ENCODE assay signal across 28 cellular contexts in the genomic region with DNA sequence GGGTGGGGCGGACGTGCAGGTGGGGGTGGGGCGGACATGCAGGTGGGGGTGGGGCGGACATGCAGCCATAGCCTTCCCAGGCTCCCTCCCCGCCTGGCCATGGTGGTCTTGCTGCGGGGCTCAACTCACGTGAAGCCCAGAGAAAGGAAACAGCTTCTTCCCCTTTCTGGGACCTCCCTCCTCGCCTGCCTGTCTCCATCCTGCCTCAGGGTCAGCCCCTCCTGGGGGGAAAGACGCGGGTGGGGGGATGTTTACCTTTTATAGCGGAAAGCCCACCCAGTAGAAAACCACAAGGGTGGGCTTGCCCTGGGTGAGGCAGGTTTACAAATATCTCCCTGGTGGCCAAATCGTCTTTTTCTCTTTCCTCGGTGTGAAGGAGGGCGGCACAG.
"Had no signal": no experiment of that assay in that cellular context is flagged by ENCODE, and none has a peak within 500 bp of the region (broad histone marks: within the 10 kb centered on the region; RNA-seq: fewer than 3 reads in every experiment).

No MANE protein-coding gene starts in this region.

- H3K27me3 ChIP-seq: heart left ventricle, left lung, neural progenitor cell, ovary, right atrium auricular region, tibial artery, upper lobe of right lung had no signal

- H3K9ac ChIP-seq: neural progenitor cell had no signal

- ATAC-seq: heart left ventricle; left colon; left lung; lower lobe of right lung; natural killer cell; sciatic nerve; stimulated activated effector memory CD8-positive, alpha-beta T cell treated with anti-CD3 and anti-CD28 coated beads, Interleukin-12 subunit alpha, Interleukin-12 subunit beta, amount 100 ng/mL, for 72 hours; upper lobe of right lung had no signal

- DNase-seq: glutamatergic neuron; hippocampal formation; kidney; left colon; left lung; lower lobe of right lung; mammary epithelial cell; mesenchymal stem cell; naive B cell; natural killer cell; nephron progenitor cell; ovary; stimulated activated CD4-positive, alpha-beta T cell treated with anti-CD3 and anti-CD28 coated beads, Interleukin-12 subunit alpha, Interleukin-12 subunit beta, amount 100 ng/mL, for 4 hours; stimulated activated CD4-positive, alpha-beta T cell treated with anti-CD3 and anti-CD28 coated beads, Interleukin-15, amount 100 ng/mL, for 24 hours; stimulated activated CD4-positive, alpha-beta T cell treated with anti-CD3 and anti-CD28 coated beads, Interleukin-2, amount 100 ng/mL, for 24 hours; stimulated activated CD4-positive, alpha-beta T cell treated with anti-CD3 and anti-CD28 coated beads, Interleukin-4, amount 100 ng/mL, for 24 hours; stimulated activated naive CD4-positive, alpha-beta T cell; tibial artery; trophoblast cell; upper lobe of right lung had no signal

- H2AFZ ChIP-seq: neural progenitor cell had no signal

- H3K4me2 ChIP-seq: neural progenitor cell had no signal

- H3K36me3 ChIP-seq: heart left ventricle, left lung, lower lobe of right lung, neural progenitor cell, ovary, right atrium auricular region, suprapubic skin, thoracic aorta, tibial artery, upper lobe of right lung had no signal

- H3K4me1 ChIP-seq: heart left ventricle, left lung, lower lobe of right lung, neural progenitor cell, right atrium auricular region, suprapubic skin, tibial artery, upper lobe of right lung had no signal

- H3K27ac ChIP-seq: heart left ventricle, left lung, lower lobe of right lung, neural progenitor cell, ovary, right atrium auricular region, skin epidermis, suprapubic skin, thoracic aorta, tibial artery, upper lobe of right lung had no signal

- H3K9me3 ChIP-seq: left lung, lower lobe of right lung, ovary, right atrium auricular region, suprapubic skin, thoracic aorta, upper lobe of right lung had no signal

- H3K4me3 ChIP-seq: heart left ventricle, left lung, lower lobe of right lung, neural progenitor cell, ovary, right atrium auricular region, skin epidermis, suprapubic skin, thoracic aorta, tibial artery, upper lobe of right lung had no signal
